1 cellular context compared by ENCODE assay signal in genomic region chr5:160353379-160353778, GRCh38.
TF ChIP-seq lines count a peak whose summit lies in the region.

No MANE protein-coding gene starts in this region.

TF ChIP-seq in GM23338, 12 proteins besides CTCF, POLR2A, EP300 and RAD21 (continued from another document):
- TF ChIP-seq ZNF462 (CRISPR knock-in tag; IDR thresholded peaks at IDR 0.05) (no peak), POLR2AphosphoS5 (IDR thresholded peaks at IDR 0.05; ENCODE audit: low read depth) (no peak), NANOG (IDR thresholded peaks at IDR 0.05; ENCODE audit: borderline replicate concordance) (no peak), REST (IDR thresholded peaks at IDR 0.05; ENCODE audit: unreplicated experiment) (no peak), EZH2 (IDR thresholded peaks at IDR 0.05; ENCODE audit: low read depth, unreplicated experiment) (no peak), JUNB (IDR thresholded peaks at IDR 0.05; ENCODE audit: unreplicated experiment) (no peak)
